Comparison of ENCODE assay signal across 8 cellular contexts in the genomic region with DNA sequence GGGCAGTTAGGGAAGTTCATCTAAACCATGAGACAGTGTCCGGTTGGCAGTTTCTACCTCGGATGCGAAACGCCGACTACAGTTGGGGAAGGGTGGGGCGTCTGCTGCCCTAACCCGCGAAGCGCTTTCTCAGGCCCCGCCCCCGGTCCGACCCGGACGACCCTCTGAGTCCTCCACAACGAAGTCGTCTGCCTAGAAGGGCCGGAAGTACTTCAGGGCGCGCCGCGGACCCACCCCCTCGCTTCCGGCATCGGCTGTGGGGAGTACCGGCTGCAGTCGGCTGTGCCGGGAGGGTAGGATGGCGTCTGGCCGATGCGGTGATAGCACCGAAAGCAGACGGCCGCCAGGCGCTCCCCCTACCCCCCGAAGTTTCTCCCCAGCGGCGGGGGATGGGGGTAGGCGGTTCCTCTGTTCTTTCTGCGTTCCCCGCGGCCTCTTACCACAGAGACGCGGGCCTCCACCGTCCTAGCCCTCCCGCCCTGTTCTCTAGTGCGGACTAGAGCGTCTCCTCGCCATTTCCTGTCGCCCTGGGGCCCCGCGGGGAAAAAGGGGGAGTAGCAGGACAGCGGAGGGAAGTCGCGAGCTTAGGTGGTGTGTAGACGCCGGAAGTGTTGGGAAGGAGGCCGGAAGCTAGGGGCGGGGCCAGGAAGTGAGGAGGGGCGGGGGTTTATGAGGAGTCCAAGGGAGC. TPM values are rescaled to one million over a fixed set of nuclear protein-coding genes. Genes with fewer than 3 reads are reported as not detected.
DNase-seq lines count a peak whose midpoint lies in the region; ATAC-seq and TF ChIP-seq lines count a peak whose summit lies in the region.

A gene (plus strand): TSS at position 241 of the 688 bp plus-strand sequence. CDS start 719 bp downstream, outside the sequence.

- H3K4me1 ChIP-seq in fibroblast of lung (ENCODE audit: control insufficient read depth, extremely low read depth, insufficient read depth, low read length), result peaks cover 6% of the 10 kb centered on the region

- peak within 1 kb of the TSS; percentile 95 for H3K4me3 ChIP-seq in Jurkat, Clone E6-1 (ENCODE audit: low read length)
- peak within 1 kb of the TSS; percentile 75 to 88 (median 85) for H3K4me3 ChIP-seq in fibroblast of lung (replicated peaks in 1 of 4; ENCODE audit: control extremely low read depth in 1 of 4, insufficient read depth in 1 of 4, low read depth in 3 of 4, low read length in 4 of 4)

- H3K36me3 ChIP-seq in fibroblast of lung (ENCODE audit: control insufficient read depth, insufficient read depth, low read length), result no peaks in the 10 kb centered on the region

- peaks cover 22% of the 10 kb centered on the region for H3K4me1 Mint-ChIP-seq in nephron progenitor cell

- H2AFZ ChIP-seq in fibroblast of lung (ENCODE audit: low read length), result peak within 1 kb of the TSS; percentile 65

- peaks cover 5% of the 10 kb centered on the region for H3K36me3 Mint-ChIP-seq in nephron progenitor cell (ENCODE audit: low read depth)

- H3K9ac ChIP-seq in fibroblast of lung (ENCODE audit: insufficient read depth, low read length), result peak within 1 kb of the TSS; percentile 80

- peak; percentile 74 for ATAC-seq in GM21528 (IDR thresholded peaks at IDR 0.05; ENCODE audit: low FRiP score, unreplicated experiment)

- H3K4me2 ChIP-seq in fibroblast of lung (ENCODE audit: extremely low read depth, insufficient read depth, low read length), result peak within 1 kb of the TSS; percentile 97

- no peaks in the 10 kb centered on the region for H3K9me3 ChIP-seq in fibroblast of lung (ENCODE audit: control insufficient read depth, insufficient read depth, low read depth, low read length)

- H3K27ac Mint-ChIP-seq in nephron progenitor cell, result peak within 1 kb of the TSS; percentile 98

- DNase-seq in CMK (ENCODE audit: low read depth) (peak; percentile 94), activated T-cell treated with anti-CD3 and anti-CD28 coated beads for 24 hours (ENCODE audit: low read depth) (peak; percentile 97), fibroblast of lung (ENCODE audit: low read depth in 2 of 2) (peak; percentile 99), nephron progenitor cell (peak; percentile 99), stromal cell of bone marrow (ENCODE audit: low read depth) (peak; percentile 96), SHP77 treated with DMSO at 0.1 percent for 48 hours (lab: John Stamatoyannopoulos, UW) (no peak)
- peak; percentile 97 for DNase-seq in Jurkat, Clone E6-1 (ENCODE audit: low read depth, low spot score)

- H3K27me3 Mint-ChIP-seq in nephron progenitor cell (ENCODE audit: low read depth, poor library complexity), result peaks cover 20% of the 10 kb centered on the region

- no peaks in the 10 kb centered on the region for H4K20me1 ChIP-seq in fibroblast of lung (ENCODE audit: control insufficient read depth, extremely low read depth, insufficient read depth, low read length)

- TF ChIP-seq CTCF in fibroblast of lung (conservative IDR thresholded peaks at IDR 0.05 in 1 of 2, IDR thresholded peaks at IDR 0.05 in 1 of 2; ENCODE audit: low read depth in 1 of 2, low read length in 2 of 2) (peak in 1 of 2 donors; percentile 7), nephron progenitor cell (IDR thresholded peaks at IDR 0.05) (no peak)

- H3K9me3 Mint-ChIP-seq in nephron progenitor cell, result peaks cover 6% of the 10 kb centered on the region

- peak within 1 kb of the TSS; percentile 86 for H3K27ac ChIP-seq in fibroblast of lung (ENCODE audit: insufficient read depth, low read length)

- H3K79me2 ChIP-seq in fibroblast of lung (ENCODE audit: control insufficient read depth, insufficient read depth, low read length), result peaks cover 20% of the 10 kb centered on the region

- peak within 1 kb of the TSS; percentile 98 for H3K4me3 Mint-ChIP-seq in nephron progenitor cell

- H3K27me3 ChIP-seq in fibroblast of lung (ENCODE audit: control insufficient read depth, insufficient read depth, low read length), result no peaks in the 10 kb centered on the region

RNA-seq across cellular contexts. Expression of the gene that starts here (rescaled TPM):
- 44.7 TPM for polyA plus RNA-seq in Jurkat, Clone E6-1 (2012; ENCODE audit: insufficient read depth, insufficient read length)
- total RNA-seq in fibroblast of lung, result 13.9 and 17.0 TPM in 2 replicates
- polyA plus RNA-seq in fibroblast of lung, result 8.3 and 11.0 TPM in 2 replicates
- 15.1 and 19.1 TPM in 2 replicates for polyA plus RNA-seq in fibroblast of lung (2012)
- 10.5 and 10.8 TPM in 2 replicates for polyA minus RNA-seq in fibroblast of lung (ENCODE audit: low replicate concordance)
